In genomic region chr2:28354920-28355520, GRCh38 we compare ENCODE assay signal across 13 cellular contexts. TPM values are rescaled to one million over a fixed set of nuclear protein-coding genes. Genes with fewer than 3 reads are reported as not detected.
A peak's percentile ranks its signal among the peaks of the same experiment; 100 is the strongest.
DNase-seq lines count a peak whose midpoint lies in the region; ATAC-seq and TF ChIP-seq lines count a peak whose summit lies in the region.
"Had no signal": no experiment of that assay in that cellular context is flagged by ENCODE, and none has a peak within 500 bp of the region (broad histone marks: within the 10 kb centered on the region; RNA-seq: fewer than 3 reads in every experiment).

No MANE protein-coding gene starts in this region.

- no peak overlapping the region for H2BK5ac ChIP-seq in mesenchymal stem cell (ENCODE audit: low read depth, low read length, poor library complexity, severe bottlenecking)

- H3K4me3 Mint-ChIP-seq in activated CD8-positive, alpha-beta T cell treated with anti-CD3 and anti-CD28 coated beads for 36 hours, result no peak overlapping the region
- no peak overlapping the region for H3K4me3 Mint-ChIP-seq in stimulated activated memory B cell treated with anti-CD40 and anti-IgM and Interleukin-4, amounts not matched to agents 10 μg/mL and 1 μg/mL and 100 μg/mL, for 72 hours
- H3K4me3 Mint-ChIP-seq: memory B cell had no signal

- no peak overlapping the region for H2BK120ac ChIP-seq in mesenchymal stem cell (ENCODE audit: low read depth, low read length)

- H4K8ac ChIP-seq in mesenchymal stem cell (ENCODE audit: low read length), result peak overlapping the region; percentile 45

- no peak for TF ChIP-seq CTCF in activated CD8-positive, alpha-beta T cell treated with anti-CD3 and anti-CD28 coated beads for 36 hours (IDR thresholded peaks at IDR 0.05)

- no peaks in the 10 kb centered on the region for H3K9me3 Mint-ChIP-seq in activated CD8-positive, alpha-beta T cell treated with anti-CD3 and anti-CD28 coated beads for 36 hours
- no peaks in the 10 kb centered on the region for H3K9me3 Mint-ChIP-seq in stimulated activated memory B cell treated with anti-CD40 and anti-IgM and Interleukin-4, amounts not matched to agents 10 μg/mL and 1 μg/mL and 100 μg/mL, for 72 hours
- H3K9me3 Mint-ChIP-seq: memory B cell had no signal

- H2AFZ ChIP-seq in mesenchymal stem cell (ENCODE audit: low read depth, low read length), result no peak overlapping the region

- H3K18ac ChIP-seq in mesenchymal stem cell (ENCODE audit: low read depth in 1 of 2, low read length in 2 of 2), result peak overlapping the region; percentile 4 to 58

- peaks cover 40% of the 10 kb centered on the region for H3K4me1 Mint-ChIP-seq in activated CD8-positive, alpha-beta T cell treated with anti-CD3 and anti-CD28 coated beads for 36 hours (ENCODE audit: low read depth)
- H3K4me1 Mint-ChIP-seq in stimulated activated memory B cell treated with anti-CD40 and anti-IgM and Interleukin-4, amounts not matched to agents 10 μg/mL and 1 μg/mL and 100 μg/mL, for 72 hours, result peaks cover 35% of the 10 kb centered on the region

- peak overlapping the region; percentile 80 to 86 for H2BK12ac ChIP-seq in mesenchymal stem cell (ENCODE audit: low read length in 2 of 2)

- H3K23ac ChIP-seq in mesenchymal stem cell (ENCODE audit: low read length in 2 of 2), result no peak overlapping the region

- no peaks in the 10 kb centered on the region for H3K79me1 ChIP-seq in mesenchymal stem cell (replicated peaks; ENCODE audit: low read length, poor library complexity, severe bottlenecking)

- H3K9ac ChIP-seq in mesenchymal stem cell (ENCODE audit: low read length), result peak overlapping the region; percentile 84
- H3K9ac ChIP-seq: KMS-11 had no signal

- intact Hi-C loops in activated CD8-positive, alpha-beta T cell treated with anti-CD3 and anti-CD28 coated beads for 36 hours (cut with micrococcal nuclease), result no loop called here

- H3K27me3 Mint-ChIP-seq in activated CD8-positive, alpha-beta T cell treated with anti-CD3 and anti-CD28 coated beads for 36 hours, result no peaks in the 10 kb centered on the region
- peaks cover 7% of the 10 kb centered on the region for H3K27me3 Mint-ChIP-seq in stimulated activated memory B cell treated with anti-CD40 and anti-IgM and Interleukin-4, amounts not matched to agents 10 μg/mL and 1 μg/mL and 100 μg/mL, for 72 hours
- H3K27me3 Mint-ChIP-seq: memory B cell had no signal

- H3K14ac ChIP-seq in mesenchymal stem cell (ENCODE audit: low read length in 2 of 2), result no peak overlapping the region

- no peaks in the 10 kb centered on the region for H3K36me3 ChIP-seq in mesenchymal stem cell (ENCODE audit: control insufficient read depth in 1 of 2, insufficient read depth in 2 of 2, low read depth in 1 of 2, low read length in 2 of 2)

- peak overlapping the region; percentile 77 for H4K91ac ChIP-seq in mesenchymal stem cell (ENCODE audit: low read length)

- 94% methylated on average over 10 of the region's 10 CpGs for WGBS in mesenchymal stem cell

- no peak overlapping the region for H3K27ac ChIP-seq in mesenchymal stem cell (ENCODE audit: low read length, poor library complexity, severe bottlenecking)
- H3K27ac ChIP-seq: KMS-11 had no signal

- H2AK5ac ChIP-seq in mesenchymal stem cell (ENCODE audit: low read length, severe bottlenecking), result no peak overlapping the region

- no peak overlapping the region for H3K4me3 ChIP-seq in mesenchymal stem cell (ENCODE audit: insufficient read depth in 1 of 2, low read depth in 1 of 2, low read length in 2 of 2)

- H3K36me3 Mint-ChIP-seq in activated CD8-positive, alpha-beta T cell treated with anti-CD3 and anti-CD28 coated beads for 36 hours (ENCODE audit: low read depth), result peaks cover 3% of the 10 kb centered on the region
- H3K36me3 Mint-ChIP-seq in stimulated activated memory B cell treated with anti-CD40 and anti-IgM and Interleukin-4, amounts not matched to agents 10 μg/mL and 1 μg/mL and 100 μg/mL, for 72 hours, result no peaks in the 10 kb centered on the region
- H3K36me3 Mint-ChIP-seq: memory B cell had no signal

- DNase-seq in DMS79 treated with DMSO at 0.1 percent for 48 hours (lab: John Stamatoyannopoulos, UW) (peak; percentile 7), mesenchymal stem cell (no peak), NCI-H82 (lab: John Stamatoyannopoulos, UW) (no peak), NCI-H1105 treated with DMSO at 0.1 percent for 48 hours (lab: John Stamatoyannopoulos, UW) (no peak), cerebellar cortex (ENCODE audit: low spot score) (no peak)
- DNase-seq in activated CD8-positive, alpha-beta T cell treated with anti-CD3 and anti-CD28 coated beads for 36 hours, result no peak
- DNase-seq: activated CD4-positive, alpha-beta T cell treated with anti-CD3 and anti-CD28 coated beads for 4 hours; activated gamma-delta T cell; central memory CD4-positive, alpha-beta T cell; NCI-H2081 had no signal

- H2BK15ac ChIP-seq in mesenchymal stem cell (ENCODE audit: low read depth, poor library complexity, severe bottlenecking), result peak overlapping the region; percentile 73

- CTCF ChIA-PET in activated CD8-positive, alpha-beta T cell treated with anti-CD3 and anti-CD28 coated beads for 36 hours (lab: Charles Lee), result interaction anchor here (1.1 kb wide), 1 partner anchor 631 kb away, joined by 3 read pairs; no protein-coding TSS in a partner anchor

- POLR2A ChIA-PET in activated CD8-positive, alpha-beta T cell treated with anti-CD3 and anti-CD28 coated beads for 36 hours (lab: Charles Lee), result no interaction called here

- peak overlapping the region; percentile 20 for H3K27ac Mint-ChIP-seq in activated CD8-positive, alpha-beta T cell treated with anti-CD3 and anti-CD28 coated beads for 36 hours
- H3K27ac Mint-ChIP-seq in stimulated activated memory B cell treated with anti-CD40 and anti-IgM and Interleukin-4, amounts not matched to agents 10 μg/mL and 1 μg/mL and 100 μg/mL, for 72 hours, result peak overlapping the region; percentile 84
- H3K27ac Mint-ChIP-seq: memory B cell had no signal

- H3K9me3 ChIP-seq in mesenchymal stem cell (ENCODE audit: control insufficient read depth, low read length), result no peaks in the 10 kb centered on the region

- no peak overlapping the region for H3K4me2 ChIP-seq in mesenchymal stem cell (ENCODE audit: low read length, poor library complexity, severe bottlenecking)
- H3K4me2 ChIP-seq: KMS-11 had no signal

- H3K4me1 ChIP-seq in mesenchymal stem cell (ENCODE audit: control insufficient read depth, insufficient read depth, low read depth, low read length), result peaks cover 28% of the 10 kb centered on the region

- peak overlapping the region in 1 of 2 experiments; percentile 82 for H3K4ac ChIP-seq in mesenchymal stem cell (ENCODE audit: low read depth in 1 of 2, low read length in 2 of 2)

- no peaks in the 10 kb centered on the region for H3K27me3 ChIP-seq in mesenchymal stem cell (ENCODE audit: control insufficient read depth in 1 of 2, insufficient read depth in 1 of 2, low read length in 2 of 2)

- ATAC-seq in activated CD8-positive, alpha-beta T cell treated with anti-CD3 and anti-CD28 coated beads for 36 hours, result no peak
- no peak for ATAC-seq in stimulated activated memory B cell treated with anti-CD40 and anti-IgM and Interleukin-4, amounts not matched to agents 10 μg/mL and 1 μg/mL and 100 μg/mL, for 72 hours

RNA-seq across cellular contexts. Expression of gene FOSL2, which starts 37.6 kb away (rescaled TPM):
- 100 to 1,000 TPM; 114 to 119 TPM for total RNA-seq in activated CD8-positive, alpha-beta T cell treated with anti-CD3 and anti-CD28 coated beads for 36 hours
- 15.6 TPM for polyA plus RNA-seq in mesenchymal stem cell (2013, experiment 1 of 2)
- polyA plus RNA-seq in mesenchymal stem cell (2013, experiment 2 of 2), result 14.8 TPM
